Comparison of ENCODE assay signal across 13 cellular contexts in the genomic region with DNA sequence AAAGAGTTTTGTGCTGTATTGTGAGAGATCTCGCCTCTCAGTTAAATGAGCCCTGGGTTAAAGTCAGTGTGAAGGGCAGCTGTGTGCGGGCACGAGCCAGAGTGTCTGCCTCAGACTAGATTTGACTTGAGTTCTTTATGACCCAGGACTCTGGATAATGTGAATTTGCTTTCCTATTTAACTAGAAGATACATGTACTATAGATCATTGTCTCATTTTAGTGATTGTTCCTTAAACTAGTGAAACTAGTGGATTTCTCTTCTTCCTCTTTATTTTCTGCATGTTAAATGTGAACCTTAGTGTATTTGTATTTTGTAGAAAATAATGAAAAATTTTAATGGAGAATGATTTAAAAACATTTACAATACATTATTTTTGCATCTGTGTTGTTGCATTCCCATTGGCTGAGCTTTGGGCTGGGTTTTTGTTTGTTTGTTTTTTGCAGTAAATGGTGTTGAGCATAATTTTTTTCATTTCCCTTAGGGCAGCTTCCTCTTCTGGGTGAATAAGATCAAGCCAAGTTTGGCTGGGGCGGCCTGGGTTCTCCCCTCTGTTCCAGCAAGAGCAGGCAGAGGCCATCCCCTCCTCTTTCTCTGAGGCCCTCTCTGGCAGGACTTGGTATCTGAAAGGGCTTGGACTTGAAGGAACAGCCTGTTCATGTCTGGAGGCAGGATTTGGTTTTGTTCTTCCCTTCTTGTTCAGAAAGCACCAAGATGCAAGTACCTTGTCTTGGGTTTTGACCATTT. TPM values are rescaled to one million over a fixed set of nuclear protein-coding genes. Genes with fewer than 3 reads are reported as not detected.
DNase-seq lines count a peak whose midpoint lies in the region; ATAC-seq, FAIRE-seq and TF ChIP-seq lines count a peak whose summit lies in the region.
"Had no signal": no experiment of that assay in that cellular context is flagged by ENCODE, and none has a peak within 500 bp of the region (broad histone marks: within the 10 kb centered on the region; RNA-seq: fewer than 3 reads in every experiment).

No MANE protein-coding gene starts in this region.

- CTCF ChIA-PET in GM12878 (lab: Yijun Ruan, JAX) = interaction anchor here (1.5 to 9.2 kb wide), 3 partner anchors 14 to 413 kb away, joined by 5 to 226 read pairs (median 6); partner anchors contain the start of genes GCSAM and SLC9C1

- H3K4me1 ChIP-seq in GM12878 (ENCODE audit: control insufficient read depth, insufficient read depth, low read length) = peaks cover 92% of the 10 kb centered on the region

- SMC1A ChIA-PET in GM12878 (lab: Charles Lee; ENCODE audit: uncharacterized antibody, unreplicated experiment) = interaction anchor here (0.7 to 9.4 kb wide), 10 partner anchors 14 to 395 kb away, joined by 3 to 489 read pairs (median 3); partner anchors contain the start of genes GCSAM and SLC9C1

- H2AFZ ChIP-seq in GM12878 (ENCODE audit: control insufficient read depth, low read depth, low read length) = no peak overlapping the region

- H3K36me3 ChIP-seq in GM12878 (ENCODE audit: control insufficient read depth in 2 of 2, insufficient read depth in 2 of 2, low read length in 1 of 2) = peaks cover 2 to 4% of the 10 kb centered on the region in 2 experiments; a peak in 2 of 4 replicates

- peaks cover 42% of the 10 kb centered on the region for H3K79me2 ChIP-seq in GM12878 (ENCODE audit: control insufficient read depth, insufficient read depth, low read length)

- no peaks in the 10 kb centered on the region for H3K9me3 Mint-ChIP-seq in IgD-negative memory B cell

- TF ChIP-seq EP300 in GM12878 (IDR thresholded peaks at IDR 0.05; ENCODE audit: borderline replicate concordance in 1 of 2, control insufficient read depth in 1 of 2, low read depth in 2 of 2, low read length in 2 of 2) = no peak

- peak overlapping the region; percentile 95 for H3K27ac ChIP-seq in GM12878 (ENCODE audit: control insufficient read depth, insufficient read depth)

- POLR2A ChIA-PET in GM12878 (lab: Charles Lee) = interaction anchor here (0.6 to 9.4 kb wide), 7 partner anchors 13 to 379 kb away, joined by 3 to 345 read pairs (median 4); partner anchors contain the start of gene GCSAM

- TF ChIP-seq RAD21 in GM12878 (IDR thresholded peaks at IDR 0.05; ENCODE audit: insufficient read depth, low read depth, low read length) = peak; percentile 43

- peak overlapping the region; percentile 60 to 91 (median 89) for H3K27ac Mint-ChIP-seq in IgD-negative memory B cell

- H3K4me2 ChIP-seq in GM12878 (ENCODE audit: control insufficient read depth, insufficient read depth) = peak overlapping the region; percentile 53

- ATAC-seq in GM12878 (peak; percentile 48), GM21390 (IDR thresholded peaks at IDR 0.05; ENCODE audit: unreplicated experiment) (no peak)

- TF ChIP-seq CTCF in GM12878 (IDR thresholded peaks at IDR 0.05 in 2 of 3, conservative IDR thresholded peaks at IDR 0.05 in 1 of 3; ENCODE audit: control insufficient read depth in 2 of 3, extremely low read depth in 1 of 3, insufficient read depth in 1 of 3, low read depth in 3 of 3, low read length in 3 of 3) = peak; percentile 32 to 34 (median 33); a peak in 5 of 6 replicates

- H3K36me3 Mint-ChIP-seq in IgD-negative memory B cell = peaks cover 3% of the 10 kb centered on the region

- peak overlapping the region; percentile 79 for H3K9ac ChIP-seq in GM12878 (ENCODE audit: control insufficient read depth, insufficient read depth, low read length)

- intact Hi-C loops in GM12878 (cut with micrococcal nuclease; ENCODE audit: unreplicated experiment) = loop anchor here (1.0 to 10.0 kb wide), 2 partner anchors 10 to 857 kb away; partner anchors contain the start of gene CD200R1

- H3K4me3 Mint-ChIP-seq in IgD-negative memory B cell = peak overlapping the region in 3 of 4 donors; percentile 65 to 88 (median 76)

- no peaks in the 10 kb centered on the region for H3K27me3 ChIP-seq in GM12878 (replicated peaks in 1 of 2; ENCODE audit: control insufficient read depth in 2 of 2, insufficient read depth in 2 of 2, low read length in 1 of 2)

- H3K9me3 ChIP-seq in GM12878 (replicated peaks; ENCODE audit: control insufficient read depth, insufficient read depth, low read length) = no peaks in the 10 kb centered on the region

- in situ Hi-C loops in GM12878 (cut with MboI) = no loop called here

- 30% methylated on average over 4 of the region's 4 CpGs for WGBS in GM12878 (ENCODE audit: insufficient coverage, insufficient replicate concordance, low lambda C conversion rate, missing lambda C conversion rate)

- no TSS peak for BruUV-seq in GM12878 (replicated peaks; lab: Mats Ljungman, UMichigan)

- peak overlapping the region; percentile 48; the same call in 1 of the 2 replicates for H3K4me3 ChIP-seq in GM12878
- H3K4me3 ChIP-seq: skin epidermis had no signal

- peaks cover 63 to 73% (median 69%) of the 10 kb centered on the region in 3 donors for H3K4me1 Mint-ChIP-seq in IgD-negative memory B cell

- peak; percentile 47; the same call in 1 of the 2 replicates for TF ChIP-seq POLR2A in GM12878 (IDR thresholded peaks at IDR 0.05; ENCODE audit: low read depth, low read length)

- no peaks in the 10 kb centered on the region for H3K27me3 Mint-ChIP-seq in IgD-negative memory B cell

- no peak for FAIRE-seq in GM12878 (lab: Jason Lieb, UNC)
- FAIRE-seq: A204.1 had no signal

- DNase-seq in NCI-H82 (lab: John Stamatoyannopoulos, UW) (peak; percentile 32), NCI-H82 treated with DMSO at 0.1 percent for 48 hours (lab: John Stamatoyannopoulos, UW; ENCODE audit: unreplicated experiment) (no peak), GM12878 (ENCODE audit: low read depth, low spot score) (no peak), pons (ENCODE audit: low spot score) (peak; percentile 67), A172 (ENCODE audit: low spot score) (no peak), GOT3 (lab: John Stamatoyannopoulos, UW) (no peak)
- DNase-seq: activated effector memory CD4-positive, alpha-beta T cell treated with anti-CD3 and anti-CD28 coated beads, Interleukin-2, amount 50 U/mL, for 16 hours had no signal

- RAD21 ChIA-PET in GM12878 (lab: Charles Lee; ENCODE audit: unreplicated experiment) = interaction anchor here (0.7 to 7.4 kb wide), 10 partner anchors 13 to 395 kb away, joined by 3 to 457 read pairs (median 5); partner anchors contain the start of genes BTLA and GCSAM

- H4K20me1 ChIP-seq in GM12878 (ENCODE audit: control insufficient read depth, insufficient read depth) = no peaks in the 10 kb centered on the region

TF ChIP-seq in GM12878, 131 proteins besides CTCF, POLR2A, EP300 and RAD21 (continues in another document):
- peak; percentile 83; the same call in 1 of the 2 replicates for TF ChIP-seq CHD1 (IDR thresholded peaks at IDR 0.05; ENCODE audit: low read depth, low read length)
- peak; percentile 12; the same call in 1 of the 2 replicates for TF ChIP-seq GABPA (IDR thresholded peaks at IDR 0.05; ENCODE audit: low read depth)
- 0 out of 2 replicates have a peak, but pooled peaks have one; percentile 16 for TF ChIP-seq TAF1 (IDR thresholded peaks at IDR 0.05; ENCODE audit: borderline replicate concordance, low read depth, low read length)

RNA-seq across cellular contexts. Expression of gene GCSAM, which starts 15.0 kb away (rescaled TPM):
- 34.0 TPM for polyA plus RNA-seq in IgD-negative memory B cell
- total RNA-seq in GM12878 (2013; cell fraction: nucleolus; rRNA removed) = 169 and 182 TPM in 2 replicates
- total RNA-seq in GM12878 (2014; rRNA removed) = 88.3 and 106 TPM in 2 replicates
- total RNA-seq in GM12878 (2014; rRNA removed; fragmentation: Illumina TruSeq; extraction: Trizol) = 101 and 110 TPM in 2 replicates
- total RNA-seq in GM12878 (2021) = 81.5 and 100 TPM in 2 replicates
- 153 TPM for polyA plus RNA-seq in GM12878 (2011; ENCODE audit: low read depth)
- polyA plus RNA-seq in GM12878 (2011; rRNA removed) = 407 and 443 TPM in 2 replicates
- 232 and 305 TPM in 2 replicates for polyA plus RNA-seq in GM12878 (2011; cell fraction: cytosol; rRNA removed)
- 125 and 223 TPM in 2 replicates for polyA plus RNA-seq in GM12878 (2011; cell fraction: nucleus; rRNA removed)
- polyA plus RNA-seq in GM12878 (2012) = 108 and 227 TPM in 2 replicates
- polyA plus RNA-seq in GM12878 (2014; fragmentation: Illumina TruSeq; extraction: Trizol) = 204 and 282 TPM in 2 replicates
- polyA plus RNA-seq in GM12878 (2014; fragmentation: Nextera tagmentation; extraction: Ambion mirVana) = 100 to 1,000 TPM; 127 to 168 TPM
- polyA plus RNA-seq in GM12878 (2014; rRNA removed) = 99.5 and 114 TPM in 2 replicates
- 10 to 100 TPM; 85.4 to 89.0 TPM for polyA plus RNA-seq in GM12878 (2016; fragmentation: Nextera tagmentation; extraction: Ambion mirVana)
- 212 and 219 TPM in 2 replicates for polyA minus RNA-seq in GM12878 (2011; rRNA and poly(A)+ RNA removed)
- polyA minus RNA-seq in GM12878 (2011; cell fraction: cytosol; rRNA and poly(A)+ RNA removed) = 54.7 and 59.2 TPM in 2 replicates
- polyA minus RNA-seq in GM12878 (2011; cell fraction: nucleus; rRNA and poly(A)+ RNA removed) = 48.6 and 51.3 TPM in 2 replicates
- total RNA-seq in A172 (2014; rRNA removed; shearing (Covaris generic)) = not detected in 2 replicates
- total RNA-seq: lung microvascular endothelial cell, M059J had no signal

RNA-seq across cellular contexts. Expression of gene C3orf52, which starts 31.8 kb away (rescaled TPM):
- polyA plus RNA-seq in IgD-negative memory B cell = 0.50 TPM
- total RNA-seq in GM12878 (2013; cell fraction: nucleolus; rRNA removed) = 52.9 TPM in 2 replicates
- 0.45 and 0.71 TPM in 2 replicates for total RNA-seq in GM12878 (2014; rRNA removed)
- total RNA-seq in GM12878 (2014; rRNA removed; fragmentation: Illumina TruSeq; extraction: Trizol) = 0.54 and 0.55 TPM in 2 replicates
- 0.15 and 0.19 TPM in 2 replicates for total RNA-seq in GM12878 (2021)
- polyA plus RNA-seq in GM12878 (2011; ENCODE audit: low read depth) = 2.1 TPM
- polyA plus RNA-seq in GM12878 (2011; rRNA removed) = 1.9 and 2.3 TPM in 2 replicates
- 0.80 and 1.2 TPM in 2 replicates for polyA plus RNA-seq in GM12878 (2011; cell fraction: cytosol; rRNA removed)
- polyA plus RNA-seq in GM12878 (2011; cell fraction: nucleus; rRNA removed) = 2.3 and 4.2 TPM in 2 replicates
- 2.4 and 4.8 TPM in 2 replicates for polyA plus RNA-seq in GM12878 (2012)
- polyA plus RNA-seq in GM12878 (2014; fragmentation: Illumina TruSeq; extraction: Trizol) = 0.21 and 0.29 TPM in 2 replicates
- polyA plus RNA-seq in GM12878 (2014; fragmentation: Nextera tagmentation; extraction: Ambion mirVana) = 1 to 10 TPM in 1 of 2 experiments, under 1 TPM in 1; 0.93 to 1.1 TPM
- 0.24 and 0.53 TPM in 2 replicates for polyA plus RNA-seq in GM12878 (2014; rRNA removed)
- polyA plus RNA-seq in GM12878 (2016; fragmentation: Nextera tagmentation; extraction: Ambion mirVana) = 1 to 10 TPM; 1.8 TPM
- polyA minus RNA-seq in GM12878 (2011; rRNA and poly(A)+ RNA removed) = 4.0 and 7.6 TPM in 2 replicates
- polyA minus RNA-seq in GM12878 (2011; cell fraction: cytosol; rRNA and poly(A)+ RNA removed) = 0.67 and 0.94 TPM in 2 replicates
- polyA minus RNA-seq in GM12878 (2011; cell fraction: nucleus; rRNA and poly(A)+ RNA removed) = 9.3 and 9.6 TPM in 2 replicates
- total RNA-seq in A172 (2014; rRNA removed; shearing (Covaris generic)) = 8.7 and 9.4 TPM in 2 replicates

Comparison
In these comparisons a context has a peak if more than half of its experiments do, and no peak if none do; other contexts are left out.
1. DNase-seq: peak in NCI-H82 (single experiment) and pons (single experiment); none in NCI-H82 treated with DMSO at 0.1 percent for 48 hours (single experiment), GM12878 (single experiment), A172 (single experiment) and GOT3 (single experiment).
2. RNA of gene GCSAM, which starts 15.0 kb away (total RNA-seq): 81.5 to 182 TPM in GM12878; not detected in A172; every median in the first group is over 10 times any median in the second.